Comparison of ENCODE assay signal across 16 cellular contexts in the genomic region with DNA sequence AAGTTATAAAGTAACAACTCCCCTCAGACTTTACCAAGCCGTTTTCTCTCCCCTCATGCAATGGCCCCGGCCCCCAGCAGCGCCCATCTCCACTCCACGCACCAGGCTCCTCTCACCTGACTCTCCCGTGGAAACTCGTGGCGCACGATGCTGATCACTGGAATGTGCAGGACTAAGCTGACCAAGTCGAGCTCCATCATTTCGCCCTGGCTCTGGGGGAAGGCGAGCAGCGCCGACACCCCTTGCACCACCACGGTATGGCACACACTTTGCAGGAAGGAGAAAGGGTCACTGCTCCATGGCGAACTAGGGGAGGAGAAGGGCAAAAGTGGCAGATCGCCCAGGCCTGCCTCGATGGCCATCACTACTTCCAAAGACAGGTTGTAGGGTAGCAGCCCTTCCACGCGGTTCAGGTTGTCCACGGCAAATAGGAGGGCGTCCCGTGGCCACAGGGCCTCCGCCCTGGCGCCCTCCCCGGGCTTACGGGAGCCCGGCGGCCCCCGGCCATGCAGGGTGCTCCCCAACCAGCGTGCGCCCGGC. TPM values are rescaled to one million over a fixed set of nuclear protein-coding genes. Genes with fewer than 3 reads are reported as not detected.
A peak's percentile ranks its signal among the peaks of the same experiment; 100 is the strongest.
DNase-seq lines count a peak whose midpoint lies in the region; ATAC-seq, FAIRE-seq and TF ChIP-seq lines count a peak whose summit lies in the region.
"Had no signal": no experiment of that assay in that cellular context is flagged by ENCODE, and none has a peak within 500 bp of the region (broad histone marks: within the 10 kb centered on the region; RNA-seq: fewer than 3 reads in every experiment).

No MANE protein-coding gene starts in this region.

- H3K4me3 Mint-ChIP-seq in GM23338 (peak overlapping the region; percentile 52; the same call in 2 of the 3 replicates), HFFc6 (no peak overlapping the region)
- no peak overlapping the region for H3K4me3 Mint-ChIP-seq in activated T-cell treated with anti-CD3 and anti-CD28 coated beads, Interleukin-2, amount 50 U/mL, for 24 hours

- H3K36me3 ChIP-seq in GM23338 (ENCODE audit: insufficient read depth) (no peaks in the 10 kb centered on the region), WERI-Rb-1 (no peaks in the 10 kb centered on the region), kidney (ENCODE audit: control insufficient read depth in 1 of 2, insufficient read depth in 2 of 2, low read length in 2 of 2) (no peaks in the 10 kb centered on the region), smooth muscle cell (ENCODE audit: low read depth) (no peaks in the 10 kb centered on the region)
- H3K36me3 ChIP-seq: BLaER1, right atrium auricular region had no signal

- peaks cover 34% of the 10 kb centered on the region for H3K4me1 Mint-ChIP-seq in GM23338
- peaks cover 3% of the 10 kb centered on the region for H3K4me1 Mint-ChIP-seq in activated T-cell treated with anti-CD3 and anti-CD28 coated beads, Interleukin-2, amount 50 U/mL, for 24 hours (ENCODE audit: low read depth)
- H3K4me1 Mint-ChIP-seq in HFFc6 (ENCODE audit: low read depth) = no peaks in the 10 kb centered on the region

- peaks cover 3% of the 10 kb centered on the region; the same call in 1 of the 2 replicates for H3K9me2 ChIP-seq in GM23338 (ENCODE audit: insufficient read depth)

- FAIRE-seq in kidney (lab: Jason Lieb, UNC) (no peak), HTR-8/SVneo (lab: Jason Lieb, UNC) (no peak)

- intact Hi-C loops in kidney (cut with DNase I) = no loop called here

- no peaks in the 10 kb centered on the region for H4K20me1 ChIP-seq in GM23338 (replicated peaks; ENCODE audit: insufficient read depth)
- no peaks in the 10 kb centered on the region for H4K20me1 ChIP-seq in smooth muscle cell (ENCODE audit: low read depth)
- H4K20me1 ChIP-seq: BLaER1 had no signal

- H3K9me3 Mint-ChIP-seq in GM23338 (no peaks in the 10 kb centered on the region; the same call in 2 of the 3 replicates), HFFc6 (peaks cover 20% of the 10 kb centered on the region)
- no peaks in the 10 kb centered on the region for H3K9me3 Mint-ChIP-seq in activated T-cell treated with anti-CD3 and anti-CD28 coated beads, Interleukin-2, amount 50 U/mL, for 24 hours
- H3K9me3 Mint-ChIP-seq: activated naive CD4-positive, alpha-beta T cell treated with anti-CD3 and anti-CD28 coated beads, Interleukin-2, amount 50 U/mL, for 72 hours had no signal

- H3K9ac ChIP-seq in kidney (ENCODE audit: low read length in 2 of 2) (no peak overlapping the region), smooth muscle cell (ENCODE audit: low read depth) (no peak overlapping the region)
- H3K9ac ChIP-seq: BLaER1 had no signal

- H3K4me2 ChIP-seq in GM23338 = peak overlapping the region; percentile 95
- peak overlapping the region; percentile 92 for H3K4me2 ChIP-seq in smooth muscle cell
- H3K4me2 ChIP-seq: BLaER1 had no signal

- TF ChIP-seq CTCF in GM23338 (conservative IDR thresholded peaks at IDR 0.05; ENCODE audit: low read depth in 2 of 2) = no peak
- no peak for TF ChIP-seq CTCF in WERI-Rb-1 (IDR thresholded peaks at IDR 0.05; ENCODE audit: low read depth, low read length)
- no peak for TF ChIP-seq CTCF in kidney (IDR thresholded peaks at IDR 0.05; ENCODE audit: borderline replicate concordance, extremely low read depth, insufficient read depth)
- no peak for TF ChIP-seq CTCF in smooth muscle cell (IDR thresholded peaks at IDR 0.05; ENCODE audit: borderline replicate concordance, insufficient read depth, poor library complexity, severe bottlenecking)
- no peak for TF ChIP-seq CTCF in HFFc6 (IDR thresholded peaks at IDR 0.05)

- H3K27me3 ChIP-seq in GM23338 (ENCODE audit: insufficient read depth) = peaks cover 60% of the 10 kb centered on the region
- peaks cover 20% of the 10 kb centered on the region for H3K27me3 ChIP-seq in WERI-Rb-1 (ENCODE audit: insufficient read depth, low read depth, severe bottlenecking)
- peaks cover 96% of the 10 kb centered on the region for H3K27me3 ChIP-seq in smooth muscle cell (ENCODE audit: low read depth)

- H3K4me3 ChIP-seq in GM23338 (peak overlapping the region; percentile 70), WERI-Rb-1 (ENCODE audit: low read depth, low read length) (peak overlapping the region; percentile 60), kidney (ENCODE audit: low read length in 2 of 2) (no peak overlapping the region), smooth muscle cell (no peak overlapping the region)
- H3K4me3 ChIP-seq: BLaER1 had no signal

- H3F3A ChIP-seq in GM23338 (replicated peaks; ENCODE audit: low read depth) (no peaks in the 10 kb centered on the region), smooth muscle cell (ENCODE audit: low read depth) (no peaks in the 10 kb centered on the region)

- peaks cover 34% of the 10 kb centered on the region for H3K4me1 ChIP-seq in GM23338 (ENCODE audit: insufficient read depth)
- H3K4me1 ChIP-seq in kidney (ENCODE audit: control insufficient read depth in 1 of 2, insufficient read depth in 1 of 2, low read depth in 1 of 2, low read length in 2 of 2) = peaks cover 0 to 3% of the 10 kb centered on the region in 2 donors
- H3K4me1 ChIP-seq in smooth muscle cell (ENCODE audit: low read depth) = no peaks in the 10 kb centered on the region
- H3K4me1 ChIP-seq: BLaER1 had no signal

- H3K27me3 Mint-ChIP-seq in GM23338 (ENCODE audit: insufficient read depth, low read depth, poor library complexity) (peaks cover 32% of the 10 kb centered on the region), HFFc6 (ENCODE audit: insufficient read depth) (peaks cover 3% of the 10 kb centered on the region)
- H3K27me3 Mint-ChIP-seq in activated T-cell treated with anti-CD3 and anti-CD28 coated beads, Interleukin-2, amount 50 U/mL, for 24 hours = peaks cover 54% of the 10 kb centered on the region

- no peaks in the 10 kb centered on the region for H3K36me3 Mint-ChIP-seq in GM23338 (ENCODE audit: low read depth)
- no peaks in the 10 kb centered on the region for H3K36me3 Mint-ChIP-seq in activated T-cell treated with anti-CD3 and anti-CD28 coated beads, Interleukin-2, amount 50 U/mL, for 24 hours (ENCODE audit: low read depth)
- H3K36me3 Mint-ChIP-seq in HFFc6 (ENCODE audit: low read depth) = peaks cover 4% of the 10 kb centered on the region; the same call in 1 of the 2 replicates

- WGBS in smooth muscle cell (ENCODE audit: low lambda C conversion rate) = 53% methylated on average over 32 of the region's 32 CpGs

- no peaks in the 10 kb centered on the region for H3K79me2 ChIP-seq in GM23338 (replicated peaks; ENCODE audit: insufficient read depth)
- H3K79me2 ChIP-seq in smooth muscle cell (ENCODE audit: low read depth) = no peaks in the 10 kb centered on the region

- no peak overlapping the region for H3K27ac Mint-ChIP-seq in GM23338
- H3K27ac Mint-ChIP-seq in activated T-cell treated with anti-CD3 and anti-CD28 coated beads, Interleukin-2, amount 50 U/mL, for 24 hours = no peak overlapping the region
- no peak overlapping the region for H3K27ac Mint-ChIP-seq in HFFc6
- H3K27ac Mint-ChIP-seq: activated naive CD4-positive, alpha-beta T cell treated with anti-CD3 and anti-CD28 coated beads, Interleukin-2, amount 50 U/mL, for 72 hours had no signal

- peak; percentile 3 for DNase-seq in GM23338 (ENCODE audit: low spot score)
- peak; percentile 31 for DNase-seq in WERI-Rb-1
- DNase-seq in kidney = peak; percentile 51
- DNase-seq in smooth muscle cell (lab: John Stamatoyannopoulos, UW; ENCODE audit: unreplicated experiment) = no peak
- DNase-seq in activated T-cell treated with anti-CD3 and anti-CD28 coated beads, Interleukin-2, amount 50 U/mL, for 24 hours = no peak
- no peak for DNase-seq in HFFc6
- no peak for DNase-seq in HTR-8/SVneo (ENCODE audit: insufficient read length, low spot score)
- DNase-seq: central memory CD4-positive, alpha-beta T cell; NCI-H1694; stimulated activated CD4-positive, alpha-beta T cell treated with anti-CD3 and anti-CD28 coated beads, Interleukin-1b, Interleukin-23, amount 100 ng/mL, for 48 hours had no signal

- no peak; the same call in 2 of the 3 replicates for ATAC-seq in GM23338
- ATAC-seq in GM21526 (IDR thresholded peaks at IDR 0.05; ENCODE audit: low FRiP score, unreplicated experiment) = no peak

- H3K27ac ChIP-seq in GM23338 (ENCODE audit: low read depth) = no peak overlapping the region
- H3K27ac ChIP-seq in WERI-Rb-1 = no peak overlapping the region
- no peak overlapping the region for H3K27ac ChIP-seq in kidney (ENCODE audit: low read depth in 2 of 2, low read length in 2 of 2)
- no peak overlapping the region for H3K27ac ChIP-seq in smooth muscle cell (ENCODE audit: low read depth)
- H3K27ac ChIP-seq: BLaER1, right atrium auricular region had no signal

- H3K9me3 ChIP-seq in WERI-Rb-1 (ENCODE audit: severe bottlenecking) = no peaks in the 10 kb centered on the region
- H3K9me3 ChIP-seq in kidney (ENCODE audit: control insufficient read depth in 1 of 2, low read length in 2 of 2) = no peaks in the 10 kb centered on the region
- no peaks in the 10 kb centered on the region for H3K9me3 ChIP-seq in smooth muscle cell (replicated peaks; ENCODE audit: low read depth)
- H3K9me3 ChIP-seq: right atrium auricular region had no signal

- H2AFZ ChIP-seq in GM23338 = peak overlapping the region; percentile 99; the same call in 1 of the 2 replicates
- no peak overlapping the region for H2AFZ ChIP-seq in smooth muscle cell (ENCODE audit: low read depth)

TF ChIP-seq in GM23338, 12 proteins besides CTCF, POLR2A, EP300 and RAD21:
- TF ChIP-seq EZH2 (IDR thresholded peaks at IDR 0.05; ENCODE audit: low read depth, unreplicated experiment) (peak; percentile 28), POLR2AphosphoS5 (IDR thresholded peaks at IDR 0.05; ENCODE audit: low read depth) (no peak)

RNA-seq across cellular contexts. Expression of gene GRIN3A, which starts 1.2 kb away (rescaled TPM):
- 0.03 and 0.23 TPM in 2 replicates for total RNA-seq in GM23338 (2014; rRNA removed; shearing (Covaris generic))
- polyA plus RNA-seq in GM23338 (2016; fragmentation: Nextera tagmentation; extraction: Ambion mirVana) (0.03 and 0.05 TPM in 2 replicates), kidney (ENCODE audit: insufficient read depth, low read depth, low replicate concordance) (0.06 TPM), smooth muscle cell (0.07 TPM in 1 of 2 replicates, not detected in the other)
- total RNA-seq in kidney (0.03 TPM), smooth muscle cell (not detected in 2 replicates)
- not detected for total RNA-seq in HFFc6 (2021; fragmentation: NEBNext Ultra II Directional; extraction: Animal tissue kit (Norgen Biotek cat#: 25700))
- total RNA-seq: HT-29, MCF 10A had no signal

Comparison
In these comparisons a context has a peak if more than half of its experiments do, and no peak if none do; other contexts are left out.
1. DNase-seq: peak in GM23338 (single experiment), WERI-Rb-1 (single experiment) and kidney (single experiment); none in smooth muscle cell (single experiment), activated T-cell treated with anti-CD3 and anti-CD28 coated beads, Interleukin-2, amount 50 U/mL, for 24 hours (single experiment), HFFc6 (single experiment) and HTR-8/SVneo (single experiment).
2. H3K4me3 ChIP-seq: peak in GM23338 (single experiment) and WERI-Rb-1 (single experiment); none in kidney (0 of 2) and smooth muscle cell (single experiment).